ENCODE assay signal across 8 cellular contexts in genomic region chr17:44110823-44111633, GRCh38. TPM values are rescaled to one million over a fixed set of nuclear protein-coding genes. Genes with fewer than 3 reads are reported as not detected.
DNase-seq lines count a peak whose midpoint lies in the region; ATAC-seq and TF ChIP-seq lines count a peak whose summit lies in the region.

No MANE protein-coding gene starts in this region.

- peak; percentile 74 for TF ChIP-seq POLR2A in prostate gland (IDR thresholded peaks at IDR 0.05)
- TF ChIP-seq POLR2A in uterus (IDR thresholded peaks at IDR 0.05): peak; percentile 36 to 92

- peak; percentile 88 for ATAC-seq in left cardiac atrium

- peaks cover 63% of the 10 kb centered on the region for H3K4me1 ChIP-seq in SJSA1 (replicated peaks)
- H3K4me1 ChIP-seq in prostate gland (replicated peaks): peaks cover 27% of the 10 kb centered on the region
- peaks cover 23 to 53% of the 10 kb centered on the region in 2 donors for H3K4me1 ChIP-seq in uterus

- intact Hi-C loops in left cardiac atrium (cut with DNase I) (loop anchor here in 1 of 2 donors (5.0 kb wide), 1 partner anchor 39 kb away; the partner anchor contains the start of gene G6PC3), prostate gland (cut with DNase I) (loop anchor here (10.0 kb wide), 1 partner anchor 166 kb away; the partner anchor contains the start of gene PPY), uterus (cut with DNase I; ENCODE audit: low total_unique reads) (no loop called here)

- H3K27ac ChIP-seq in SJSA1 (peak overlapping the region; percentile 11), prostate gland (peak overlapping the region; percentile 80 to 83), uterus (peak overlapping the region; percentile 87 to 94)

- H3K4me3 ChIP-seq in SJSA1 (peak overlapping the region; percentile 44), prostate gland (peak overlapping the region; percentile 8 to 13), uterus (peak overlapping the region; percentile 10 to 30)

- H3K27me3 ChIP-seq in SJSA1 (replicated peaks) (no peaks in the 10 kb centered on the region), prostate gland (replicated peaks; ENCODE audit: insufficient read depth) (no peaks in the 10 kb centered on the region), uterus (no peaks in the 10 kb centered on the region)

- no peak for TF ChIP-seq CTCF in GM20000 (IDR thresholded peaks at IDR 0.05; ENCODE audit: extremely low read depth, missing control alignments)
- TF ChIP-seq CTCF in prostate gland (IDR thresholded peaks at IDR 0.05): peak in 2 of 4 experiments; percentile 23 to 27
- peak in 1 of 4 experiments; percentile 37 for TF ChIP-seq CTCF in uterus (IDR thresholded peaks at IDR 0.05)

- H3K9me3 ChIP-seq in SJSA1 (replicated peaks): no peaks in the 10 kb centered on the region
- H3K9me3 ChIP-seq in prostate gland: no peaks in the 10 kb centered on the region
- no peaks in the 10 kb centered on the region for H3K9me3 ChIP-seq in uterus

- DNase-seq in Ammon's horn (ENCODE audit: low spot score): peak; percentile 96
- peak; percentile 84 for DNase-seq in GM20000 (ENCODE audit: low spot score)
- DNase-seq in MV-4-11 (lab: John Stamatoyannopoulos, UW): peak; percentile 95
- DNase-seq in SJSA1 (ENCODE audit: low read depth in 1 of 2, low spot score in 2 of 2): peak; percentile 99 to 100
- DNase-seq in amniotic stem cell (lab: John Stamatoyannopoulos, UW): peak; percentile 55
- peak; percentile 98 for DNase-seq in left cardiac atrium
- DNase-seq in prostate gland (ENCODE audit: low spot score): peak; percentile 94
- DNase-seq in uterus: peak; percentile 98 to 99

- H3K36me3 ChIP-seq in SJSA1: peaks cover 23% of the 10 kb centered on the region
- H3K36me3 ChIP-seq in prostate gland: no peaks in the 10 kb centered on the region
- H3K36me3 ChIP-seq in uterus: no peaks in the 10 kb centered on the region

- 3% methylated on average over 25 of the region's 28 CpGs for WGBS in prostate gland

RNA-seq across cellular contexts. Expression of gene HDAC5, which starts 12.4 kb away (rescaled TPM):
- total RNA-seq in SJSA1 (2014; rRNA removed; shearing (Covaris generic)): 143 and 298 TPM in 2 replicates
- total RNA-seq in left cardiac atrium: 10 to 100 TPM; 39.2 to 57.9 TPM
- total RNA-seq in prostate gland: 100 to 1,000 TPM in 1 of 2 donors, 10 to 100 TPM in 1; 71.2 to 145 TPM
- total RNA-seq in uterus: 10 to 100 TPM; 35.9 to 74.1 (median 58.0) TPM

RNA-seq across cellular contexts. Expression of gene HROB, which starts 30.7 kb away (rescaled TPM):
- 10.1 and 10.2 TPM in 2 replicates for total RNA-seq in SJSA1 (2014; rRNA removed; shearing (Covaris generic))
- total RNA-seq in left cardiac atrium: 1 to 10 TPM; 1.1 to 1.3 TPM
- 1 to 10 TPM; 1.4 to 8.1 TPM for total RNA-seq in prostate gland
- total RNA-seq in uterus: 1 to 10 TPM in 2 of 4 donors, not detected in 2; 1.6 to 2.4 TPM

RNA-seq across cellular contexts. Expression of gene G6PC3, which starts 40.5 kb away (rescaled TPM):
- 24.4 and 36.2 TPM in 2 replicates for total RNA-seq in SJSA1 (2014; rRNA removed; shearing (Covaris generic))
- total RNA-seq in left cardiac atrium (10 to 100 TPM; 32.9 to 44.4 TPM), prostate gland (10 to 100 TPM; 68.9 to 84.8 TPM), uterus (10 to 100 TPM; 12.4 to 66.3 (median 33.8) TPM)

RNA-seq across cellular contexts. Expression of gene LSM12, which starts 44.6 kb away (rescaled TPM):
- total RNA-seq in SJSA1 (2014; rRNA removed; shearing (Covaris generic)): 44.0 and 69.7 TPM in 2 replicates
- total RNA-seq in left cardiac atrium: 10 to 100 TPM; 39.4 to 57.5 TPM
- 10 to 100 TPM; 30.0 to 45.2 TPM for total RNA-seq in prostate gland
- total RNA-seq in uterus: 10 to 100 TPM; 24.5 to 49.8 (median 37.1) TPM

RNA-seq across cellular contexts. Expression of gene ASB16, which starts 59.5 kb away (rescaled TPM):
- total RNA-seq in SJSA1 (2014; rRNA removed; shearing (Covaris generic)): not detected in 2 replicates
- total RNA-seq in left cardiac atrium (1 to 10 TPM; 4.9 to 8.7 TPM), prostate gland (1 to 10 TPM; 3.2 to 4.4 TPM), uterus (1 to 10 TPM in 2 of 4 donors, under 1 TPM in 1, not detected in 1; 0.14 to 2.3 (median 1.3) TPM)

Comparison
In these comparisons a context has a peak if more than half of its experiments do, and no peak if none do; other contexts are left out.
1. Peak in every context shown above with its lines: DNase-seq, ATAC-seq, H3K4me3 ChIP-seq and H3K27ac ChIP-seq.
2. H3K27ac ChIP-seq: peak in every context shown above with its lines; median percentile 90 in uterus; 82 in prostate gland; 11 in SJSA1.